In genomic region chr3:179450901-179451334, GRCh38 we compare ENCODE assay signal across 8 cellular contexts. TPM values are rescaled to one million over a fixed set of nuclear protein-coding genes. Genes with fewer than 3 reads are reported as not detected.
A peak's percentile ranks its signal among the peaks of the same experiment; 100 is the strongest.
DNase-seq lines count a peak whose midpoint lies in the region; ATAC-seq and TF ChIP-seq lines count a peak whose summit lies in the region.

No MANE protein-coding gene starts in this region.

- H2AFZ ChIP-seq in OCI-LY7 (ENCODE audit: low read length): peak overlapping the region; percentile 61; the same call in 1 of the 2 replicates

- H3K4me1 ChIP-seq in OCI-LY7 (ENCODE audit: insufficient read depth, low read length, poor library complexity, severe bottlenecking) (peaks cover 14% of the 10 kb centered on the region), lung (ENCODE audit: control insufficient read depth in 2 of 2, insufficient read depth in 2 of 2, low read length in 2 of 2) (peaks cover 3 to 23% of the 10 kb centered on the region in 2 donors), thymus (ENCODE audit: control insufficient read depth, insufficient read depth, low read length) (peaks cover 8% of the 10 kb centered on the region)

- ATAC-seq in HG02938 (IDR thresholded peaks at IDR 0.05; ENCODE audit: unreplicated experiment) (peak; percentile 31), lung (ENCODE audit: insufficient read depth, low FRiP score) (peak; percentile 76)

- H3K4me3 ChIP-seq in OCI-LY7 (ENCODE audit: low read depth, low read length, poor library complexity, severe bottlenecking): peak overlapping the region; percentile 69
- peak overlapping the region; percentile 92 for H3K4me3 ChIP-seq in lung
- H3K4me3 ChIP-seq in thymus (ENCODE audit: low read length): peak overlapping the region; percentile 75

- no peak overlapping the region for H3K27ac ChIP-seq in OCI-LY7 (ENCODE audit: low read depth, low read length, poor library complexity, severe bottlenecking)
- H3K27ac ChIP-seq in lung (ENCODE audit: low read depth in 1 of 2, low read length in 1 of 2): peak overlapping the region; percentile 97 to 99
- H3K27ac ChIP-seq in thymus (ENCODE audit: low read depth): peak overlapping the region; percentile 72

- H3K36me3 ChIP-seq in OCI-LY7 (ENCODE audit: insufficient read depth, low read length) (no peaks in the 10 kb centered on the region), lung (ENCODE audit: control insufficient read depth in 2 of 2, insufficient read depth in 2 of 2, low read length in 2 of 2) (no peaks in the 10 kb centered on the region), thymus (ENCODE audit: control insufficient read depth, insufficient read depth) (no peaks in the 10 kb centered on the region)

- H3K4me2 ChIP-seq in OCI-LY7 (ENCODE audit: low read length): peak overlapping the region; percentile 77

- intact Hi-C loops in OCI-LY7 (cut with micrococcal nuclease; ENCODE audit: unreplicated experiment): no loop called here

- DNase-seq in activated gamma-delta T cell (lab: John Stamatoyannopoulos, UW) (peak; percentile 11), activated gamma-delta T cell treated with Interleukin-2 at 50 U/mL for 16 hours (no peak), OCI-LY7 (ENCODE audit: low spot score) (peak; percentile 11), dermis blood vessel endothelial cell (peak; percentile 59), lung (ENCODE audit: low spot score) (no peak)
- DNase-seq in NK-92 treated with Interleukin-12 subunit alpha and Interleukin-12 subunit beta, amount 100 ng/mL, for 24 hours (lab: John Stamatoyannopoulos, UW): no peak

- TF ChIP-seq CTCF in OCI-LY7 (conservative IDR thresholded peaks at IDR 0.05; ENCODE audit: low read length) (no peak), lung (IDR thresholded peaks at IDR 0.05; ENCODE audit: control extremely low read depth, extremely low read depth) (no peak)

- BruUV-seq in OCI-LY7 (replicated peaks; lab: Mats Ljungman, UMichigan): no TSS peak

- POLR2A ChIA-PET in OCI-LY7 (lab: Charles Lee): interaction anchor here (0.7 to 3.3 kb wide), 2 partner anchors 12 to 23 kb away, joined by 3 to 18 read pairs; no protein-coding TSS in a partner anchor

- H3K9me2 ChIP-seq in OCI-LY7 (ENCODE audit: insufficient read depth, low read length): no peaks in the 10 kb centered on the region

- H4K20me1 ChIP-seq in OCI-LY7 (ENCODE audit: insufficient read depth, low read length): no peaks in the 10 kb centered on the region

- CTCF ChIA-PET in OCI-LY7 (lab: Charles Lee; ENCODE audit: unreplicated experiment): no interaction called here

- WGBS in lung, 2 donors: 1% methylated on average over 53 to 57 of the region's 57 CpGs
- WGBS in thymus: under 1% methylated on average over 57 of the region's 57 CpGs

- no peaks in the 10 kb centered on the region for H3K79me2 ChIP-seq in OCI-LY7 (ENCODE audit: insufficient read depth, low read depth, low read length)

- no peaks in the 10 kb centered on the region for H3K27me3 ChIP-seq in lung (ENCODE audit: control insufficient read depth, insufficient read depth)
- no peaks in the 10 kb centered on the region for H3K27me3 ChIP-seq in thymus (ENCODE audit: control insufficient read depth, insufficient read depth)

- H3K9me3 ChIP-seq in OCI-LY7 (ENCODE audit: low read length) (no peaks in the 10 kb centered on the region), lung (ENCODE audit: control insufficient read depth in 2 of 2, insufficient read depth in 1 of 2, low read length in 1 of 2) (no peaks in the 10 kb centered on the region), thymus (ENCODE audit: control insufficient read depth) (no peaks in the 10 kb centered on the region)

RNA-seq across cellular contexts. Expression of gene GNB4, which starts 0.4 kb away (rescaled TPM):
- total RNA-seq in OCI-LY7 (2014; rRNA removed; shearing (Covaris generic)): 3.0 and 3.7 TPM in 2 replicates
- total RNA-seq in OCI-LY7 (2022): 9.5 and 16.2 TPM in 2 replicates
- 70.5 and 93.4 TPM in 2 replicates for total RNA-seq in dermis blood vessel endothelial cell
- total RNA-seq in lung: 10 to 100 TPM; 33.7 to 56.2 TPM
- 10 to 100 TPM in 1 of 2 donors, 1 to 10 TPM in 1; 6.3 to 17.9 TPM for polyA plus RNA-seq in lung
- polyA plus RNA-seq in thymus: 7.4 TPM

Comparison
In these comparisons a context has a peak if more than half of its experiments do, and no peak if none do; other contexts are left out.
1. DNase-seq: peak in activated gamma-delta T cell (single experiment), OCI-LY7 (single experiment) and dermis blood vessel endothelial cell (single experiment); none in activated gamma-delta T cell treated with Interleukin-2 at 50 U/mL for 16 hours (single experiment), lung (single experiment) and NK-92 treated with Interleukin-12 subunit alpha and Interleukin-12 subunit beta, amount 100 ng/mL, for 24 hours (single experiment).
2. Peak in every context shown above with its lines, with median percentiles within 50 percentile points of each other: H3K4me3 ChIP-seq.